ENCODE assay signal across 11 cellular contexts in the genomic region with DNA sequence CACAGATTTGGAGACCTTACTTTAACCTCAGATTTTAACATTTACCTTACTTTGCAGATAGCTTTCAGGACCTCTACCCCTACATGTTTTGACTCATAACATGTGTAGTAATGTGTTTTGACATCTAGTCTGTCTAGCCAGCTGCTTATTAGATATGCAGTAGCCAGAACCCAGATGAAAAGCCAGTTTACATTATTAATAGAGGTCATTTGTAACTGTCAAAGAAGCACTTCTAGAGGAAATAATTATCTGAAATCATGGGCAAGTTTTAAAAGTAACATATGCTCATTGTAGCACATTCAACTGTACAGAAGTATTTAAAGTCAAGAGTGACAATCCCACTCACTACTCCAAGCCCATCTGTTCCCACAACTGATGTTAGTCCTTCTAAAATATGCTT.
A peak's percentile ranks its signal among the peaks of the same experiment; 100 is the strongest.
DNase-seq lines count a peak whose midpoint lies in the region; ATAC-seq and TF ChIP-seq lines count a peak whose summit lies in the region.
"Had no signal": no experiment of that assay in that cellular context is flagged by ENCODE, and none has a peak within 500 bp of the region (broad histone marks: within the 10 kb centered on the region; RNA-seq: fewer than 3 reads in every experiment).

No MANE protein-coding gene starts in this region.

- ATAC-seq in left ventricle myocardium superior (no peak), GM18498 (IDR thresholded peaks at IDR 0.05; ENCODE audit: unreplicated experiment) (no peak), GM21447 (IDR thresholded peaks at IDR 0.05; ENCODE audit: unreplicated experiment) (no peak)
- no peak for ATAC-seq in activated naive CD8-positive, alpha-beta T cell treated with anti-CD3 and anti-CD28 coated beads, Interleukin-2, amount 50 U/mL, for 24 hours
- ATAC-seq: activated CD4-positive, CD25-positive, alpha-beta regulatory T cell treated with anti-CD3 and anti-CD28 coated beads, Interleukin-2, amount 50 U/mL, for 24 hours had no signal

- peaks cover 73% of the 10 kb centered on the region for H3K36me3 Mint-ChIP-seq in activated naive CD8-positive, alpha-beta T cell treated with anti-CD3 and anti-CD28 coated beads, Interleukin-2, amount 50 U/mL, for 24 hours (ENCODE audit: low read depth)

- no peaks in the 10 kb centered on the region for H3K27me3 ChIP-seq in cardiac muscle cell
- H3K27me3 ChIP-seq in mucosa of rectum (ENCODE audit: control insufficient read depth in 2 of 2, insufficient read depth in 2 of 2, low read length in 2 of 2) = no peaks in the 10 kb centered on the region
- H3K27me3 ChIP-seq: BLaER1 treated with 17β-estradiol and CSF1 and Interleukin-3, amounts not matched to agents 10 nM and 100 nM had no signal

- H3K27ac Mint-ChIP-seq in activated naive CD8-positive, alpha-beta T cell treated with anti-CD3 and anti-CD28 coated beads, Interleukin-2, amount 50 U/mL, for 24 hours = peak overlapping the region; percentile 66

- H3K4me1 Mint-ChIP-seq in activated naive CD8-positive, alpha-beta T cell treated with anti-CD3 and anti-CD28 coated beads, Interleukin-2, amount 50 U/mL, for 24 hours = peaks cover 34% of the 10 kb centered on the region

- no peak for TF ChIP-seq CTCF in cardiac muscle cell (IDR thresholded peaks at IDR 0.05; ENCODE audit: low read depth, low read length)

- no peaks in the 10 kb centered on the region for H3K9me3 ChIP-seq in cardiac muscle cell (ENCODE audit: low read depth)
- no peaks in the 10 kb centered on the region for H3K9me3 ChIP-seq in mucosa of rectum (ENCODE audit: control insufficient read depth in 2 of 2, low read length in 2 of 2)
- H3K9me3 ChIP-seq: BLaER1 treated with 17β-estradiol and CSF1 and Interleukin-3, amounts not matched to agents 10 nM and 100 nM; mucosa of descending colon had no signal

- intact Hi-C loops in left ventricle myocardium superior (cut with micrococcal nuclease) = no loop called here

- H3K4me1 ChIP-seq in cardiac muscle cell (ENCODE audit: low read depth) (peaks cover 40% of the 10 kb centered on the region), mucosa of rectum (ENCODE audit: control insufficient read depth in 2 of 2, insufficient read depth in 2 of 2, low read length in 2 of 2) (peaks cover 0 to 2% of the 10 kb centered on the region in 2 donors), urinary bladder (ENCODE audit: insufficient read depth) (no peaks in the 10 kb centered on the region)

- no peak for DNase-seq in cardiac muscle cell (ENCODE audit: low read depth in 1 of 2, low spot score in 1 of 2)
- no peak for DNase-seq in left ventricle myocardium superior
- no peak for DNase-seq in activated naive CD8-positive, alpha-beta T cell treated with anti-CD3 and anti-CD28 coated beads, Interleukin-2, amount 50 U/mL, for 24 hours
- no peak for DNase-seq in anterior cingulate cortex (lab: John Stamatoyannopoulos, UW)

- H3K36me3 ChIP-seq in cardiac muscle cell (peaks cover 32% of the 10 kb centered on the region), mucosa of rectum (ENCODE audit: control insufficient read depth in 2 of 2, insufficient read depth in 2 of 2, low read length in 2 of 2) (peaks cover 0 to 4% of the 10 kb centered on the region in 2 donors), urinary bladder (ENCODE audit: insufficient read depth) (no peaks in the 10 kb centered on the region)

- H3K4me3 Mint-ChIP-seq in activated naive CD8-positive, alpha-beta T cell treated with anti-CD3 and anti-CD28 coated beads, Interleukin-2, amount 50 U/mL, for 24 hours = no peak overlapping the region

- no peak overlapping the region for H3K9ac ChIP-seq in mucosa of rectum (ENCODE audit: low read depth in 1 of 2, low read length in 2 of 2)
- H3K9ac ChIP-seq: BLaER1 treated with 17β-estradiol and CSF1 and Interleukin-3, amounts not matched to agents 10 nM and 100 nM had no signal

- no peaks in the 10 kb centered on the region for H3K27me3 Mint-ChIP-seq in activated naive CD8-positive, alpha-beta T cell treated with anti-CD3 and anti-CD28 coated beads, Interleukin-2, amount 50 U/mL, for 24 hours

- H3K9me3 Mint-ChIP-seq in activated naive CD8-positive, alpha-beta T cell treated with anti-CD3 and anti-CD28 coated beads, Interleukin-2, amount 50 U/mL, for 24 hours = no peaks in the 10 kb centered on the region

- H3K4me3 ChIP-seq in cardiac muscle cell (no peak overlapping the region), mucosa of rectum (ENCODE audit: low read length in 2 of 2) (no peak overlapping the region), urinary bladder (ENCODE audit: low read depth, low read length) (no peak overlapping the region)
- H3K4me3 ChIP-seq: BLaER1 treated with 17β-estradiol and CSF1 and Interleukin-3, amounts not matched to agents 10 nM and 100 nM; mucosa of descending colon had no signal

- H3K27ac ChIP-seq in cardiac muscle cell = peak overlapping the region; percentile 100
- peak overlapping the region; percentile 33 to 45 for H3K27ac ChIP-seq in mucosa of rectum (ENCODE audit: low read depth in 2 of 2, low read length in 2 of 2)
- peak overlapping the region; percentile 44 for H3K27ac ChIP-seq in urinary bladder (ENCODE audit: low read depth)
- H3K27ac ChIP-seq: BLaER1 treated with 17β-estradiol and CSF1 and Interleukin-3, amounts not matched to agents 10 nM and 100 nM had no signal

Comparison
In these comparisons a context has a peak if more than half of its experiments do, and no peak if none do; other contexts are left out.
1. H3K27ac ChIP-seq: peak in every context shown above with its lines; median percentile 100 in cardiac muscle cell; 44 in urinary bladder; 39 in mucosa of rectum.